Comparison of ENCODE assay signal across 1 cellular context in the genomic region with DNA sequence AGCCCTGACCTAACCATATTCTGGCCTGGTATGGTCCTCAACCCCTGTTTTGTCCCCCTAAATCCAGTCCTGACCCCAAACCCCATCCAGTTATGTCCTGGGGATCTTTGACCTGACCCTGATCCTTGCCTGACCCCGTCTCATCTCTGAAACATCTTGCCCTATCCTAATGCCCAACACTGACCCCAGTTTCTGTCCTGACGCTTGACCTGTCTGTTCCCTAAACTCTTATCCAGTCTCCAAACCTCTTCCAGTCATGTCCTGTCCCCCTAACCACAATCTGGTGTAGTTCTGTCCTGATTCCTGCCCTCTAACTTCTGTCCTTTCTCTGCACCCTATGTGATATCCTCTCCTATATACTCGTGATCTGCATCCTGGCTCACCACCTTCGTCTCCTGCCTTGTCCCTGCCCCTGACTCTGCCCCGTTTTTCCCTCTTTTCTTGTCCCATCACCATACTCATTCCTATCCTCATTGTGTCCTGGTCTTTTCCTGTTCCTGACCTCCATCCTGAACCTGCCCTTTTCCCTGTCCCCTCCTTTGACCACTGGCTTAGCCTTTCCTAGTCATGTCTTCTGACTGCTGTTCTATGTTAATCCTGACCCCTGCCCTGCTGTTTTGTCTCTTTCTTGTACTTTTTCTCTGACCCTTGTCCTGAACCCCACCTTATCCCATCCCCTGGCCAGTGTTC.
TF ChIP-seq lines count a peak whose summit lies in the region.

No MANE protein-coding gene starts in this region.

TF ChIP-seq in liver, 16 proteins besides CTCF, POLR2A, EP300 and RAD21 (continued from another document):
- TF ChIP-seq, protein P1, sequence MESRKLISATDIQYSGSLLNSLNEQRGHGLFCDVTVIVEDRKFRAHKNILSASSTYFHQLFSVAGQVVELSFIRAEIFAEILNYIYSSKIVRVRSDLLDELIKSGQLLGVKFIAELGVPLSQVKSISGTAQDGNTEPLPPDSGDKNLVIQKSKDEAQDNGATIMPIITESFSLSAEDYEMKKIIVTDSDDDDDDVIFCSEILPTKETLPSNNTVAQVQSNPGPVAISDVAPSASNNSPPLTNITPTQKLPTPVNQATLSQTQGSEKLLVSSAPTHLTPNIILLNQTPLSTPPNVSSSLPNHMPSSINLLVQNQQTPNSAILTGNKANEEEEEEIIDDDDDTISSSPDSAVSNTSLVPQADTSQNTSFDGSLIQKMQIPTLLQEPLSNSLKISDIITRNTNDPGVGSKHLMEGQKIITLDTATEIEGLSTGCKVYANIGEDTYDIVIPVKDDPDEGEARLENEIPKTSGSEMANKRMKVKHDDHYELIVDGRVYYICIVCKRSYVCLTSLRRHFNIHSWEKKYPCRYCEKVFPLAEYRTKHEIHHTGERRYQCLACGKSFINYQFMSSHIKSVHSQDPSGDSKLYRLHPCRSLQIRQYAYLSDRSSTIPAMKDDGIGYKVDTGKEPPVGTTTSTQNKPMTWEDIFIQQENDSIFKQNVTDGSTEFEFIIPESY (IDR thresholded peaks at IDR 0.05) = no peak
- no peak for TF ChIP-seq TAF1 (conservative IDR thresholded peaks at IDR 0.05)
- TF ChIP-seq, protein P2, sequence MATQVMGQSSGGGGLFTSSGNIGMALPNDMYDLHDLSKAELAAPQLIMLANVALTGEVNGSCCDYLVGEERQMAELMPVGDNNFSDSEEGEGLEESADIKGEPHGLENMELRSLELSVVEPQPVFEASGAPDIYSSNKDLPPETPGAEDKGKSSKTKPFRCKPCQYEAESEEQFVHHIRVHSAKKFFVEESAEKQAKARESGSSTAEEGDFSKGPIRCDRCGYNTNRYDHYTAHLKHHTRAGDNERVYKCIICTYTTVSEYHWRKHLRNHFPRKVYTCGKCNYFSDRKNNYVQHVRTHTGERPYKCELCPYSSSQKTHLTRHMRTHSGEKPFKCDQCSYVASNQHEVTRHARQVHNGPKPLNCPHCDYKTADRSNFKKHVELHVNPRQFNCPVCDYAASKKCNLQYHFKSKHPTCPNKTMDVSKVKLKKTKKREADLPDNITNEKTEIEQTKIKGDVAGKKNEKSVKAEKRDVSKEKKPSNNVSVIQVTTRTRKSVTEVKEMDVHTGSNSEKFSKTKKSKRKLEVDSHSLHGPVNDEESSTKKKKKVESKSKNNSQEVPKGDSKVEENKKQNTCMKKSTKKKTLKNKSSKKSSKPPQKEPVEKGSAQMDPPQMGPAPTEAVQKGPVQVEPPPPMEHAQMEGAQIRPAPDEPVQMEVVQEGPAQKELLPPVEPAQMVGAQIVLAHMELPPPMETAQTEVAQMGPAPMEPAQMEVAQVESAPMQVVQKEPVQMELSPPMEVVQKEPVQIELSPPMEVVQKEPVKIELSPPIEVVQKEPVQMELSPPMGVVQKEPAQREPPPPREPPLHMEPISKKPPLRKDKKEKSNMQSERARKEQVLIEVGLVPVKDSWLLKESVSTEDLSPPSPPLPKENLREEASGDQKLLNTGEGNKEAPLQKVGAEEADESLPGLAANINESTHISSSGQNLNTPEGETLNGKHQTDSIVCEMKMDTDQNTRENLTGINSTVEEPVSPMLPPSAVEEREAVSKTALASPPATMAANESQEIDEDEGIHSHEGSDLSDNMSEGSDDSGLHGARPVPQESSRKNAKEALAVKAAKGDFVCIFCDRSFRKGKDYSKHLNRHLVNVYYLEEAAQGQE (IDR thresholded peaks at IDR 0.05) = no peak
- TF ChIP-seq HNF4G (IDR thresholded peaks at IDR 0.05) = no peak
- TF ChIP-seq HNF4A (conservative IDR thresholded peaks at IDR 0.05) = no peak
- TF ChIP-seq YY1 (IDR thresholded peaks at IDR 0.05) = no peak
- TF ChIP-seq, protein P3, sequence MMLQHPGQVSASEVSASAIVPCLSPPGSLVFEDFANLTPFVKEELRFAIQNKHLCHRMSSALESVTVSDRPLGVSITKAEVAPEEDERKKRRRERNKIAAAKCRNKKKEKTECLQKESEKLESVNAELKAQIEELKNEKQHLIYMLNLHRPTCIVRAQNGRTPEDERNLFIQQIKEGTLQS (IDR thresholded peaks at IDR 0.05) = no peak
- no peak for TF ChIP-seq FOXA1 (IDR thresholded peaks at IDR 0.05)
- TF ChIP-seq RXRA (IDR thresholded peaks at IDR 0.05) = no peak
- no peak for TF ChIP-seq NR2F2 (IDR thresholded peaks at IDR 0.05)
- no peak for TF ChIP-seq JUND (IDR thresholded peaks at IDR 0.05)
- TF ChIP-seq FOXA2 (IDR thresholded peaks at IDR 0.05) = no peak
